In the genomic region with DNA sequence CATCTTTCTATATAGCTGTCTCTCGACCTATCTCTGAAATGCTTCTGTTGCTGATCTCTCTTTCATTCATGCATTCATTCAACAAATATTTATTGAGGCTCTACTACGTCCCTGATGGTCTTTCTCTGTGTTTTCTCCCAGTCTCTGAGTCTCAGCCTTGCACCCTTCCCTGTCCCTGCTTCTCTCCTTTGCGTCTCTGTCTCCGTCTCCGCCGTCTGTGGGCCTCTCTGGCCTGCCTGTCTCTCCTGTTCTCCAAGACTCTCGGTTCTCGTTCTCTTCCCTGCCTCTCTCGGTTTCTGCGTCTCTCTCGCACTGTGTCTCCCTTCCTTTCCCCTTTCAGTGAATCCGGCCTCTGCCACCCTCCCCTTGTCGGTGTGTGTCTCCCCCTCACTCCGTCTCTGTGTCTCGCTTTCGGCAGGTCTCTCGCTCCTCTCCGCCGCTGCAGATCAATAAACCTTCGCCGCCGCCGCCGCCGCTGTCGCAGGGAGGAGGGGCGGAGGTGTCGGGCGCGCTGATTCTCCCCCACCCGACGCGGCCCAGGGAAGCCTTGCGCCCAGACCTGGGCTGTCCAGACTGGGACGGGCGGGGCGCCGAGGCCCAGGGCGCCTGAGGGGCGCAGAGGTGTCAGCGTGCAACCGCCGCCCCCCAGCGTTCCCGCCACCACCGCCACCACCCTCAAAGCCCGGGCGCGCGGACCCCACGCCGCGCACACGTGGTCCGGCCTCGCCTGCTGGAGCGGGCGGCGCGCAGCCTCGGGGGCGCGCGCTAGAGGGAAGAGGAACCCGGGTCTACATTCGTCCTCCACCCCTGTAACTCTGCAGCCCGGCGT, we compare ENCODE assay signal across 9 cellular contexts. TPM values are rescaled to one million over a fixed set of nuclear protein-coding genes. Genes with fewer than 3 reads are reported as not detected.
DNase-seq lines count a peak whose midpoint lies in the region; ATAC-seq and TF ChIP-seq lines count a peak whose summit lies in the region.
"Had no signal": no experiment of that assay in that cellular context is flagged by ENCODE, and none has a peak within 500 bp of the region (broad histone marks: within the 10 kb centered on the region; RNA-seq: fewer than 3 reads in every experiment).

No MANE protein-coding gene starts in this region.

- TF ChIP-seq CTCF in A673 (conservative IDR thresholded peaks at IDR 0.05; ENCODE audit: low read depth, low read length) = no peak
- TF ChIP-seq CTCF in HFFc6 (IDR thresholded peaks at IDR 0.05) = no peak

- peak overlapping the region; percentile 9 for H3K27ac Mint-ChIP-seq in HFFc6
- no peak overlapping the region for H3K27ac Mint-ChIP-seq in activated T-helper 2 cell treated with anti-CD3 and anti-CD28 coated beads, Interferon-gamma antibody, Interleukin-2, Interleukin-4, amounts not matched to agents 10 μg/mL and 5 μg/mL and 100 μg/mL, durations not matched to agents 14 hours and 24 hours and 36 hours

- H3K36me3 Mint-ChIP-seq in HFFc6 (ENCODE audit: low read depth) = no peaks in the 10 kb centered on the region
- no peaks in the 10 kb centered on the region for H3K36me3 Mint-ChIP-seq in activated T-helper 2 cell treated with anti-CD3 and anti-CD28 coated beads, Interferon-gamma antibody, Interleukin-2, Interleukin-4, amounts not matched to agents 10 μg/mL and 5 μg/mL and 100 μg/mL, durations not matched to agents 14 hours and 24 hours and 36 hours (ENCODE audit: low read depth)

- intact Hi-C loops in A673 (cut with micrococcal nuclease; ENCODE audit: unreplicated experiment) = loop anchor here (5.0 kb wide), 1 partner anchor 79 kb away; the partner anchor contains the start of gene ZBTB7B
- intact Hi-C loops in activated T-helper 2 cell treated with anti-CD3 and anti-CD28 coated beads, Interferon-gamma antibody, Interleukin-2, Interleukin-4, amounts not matched to agents 10 μg/mL and 5 μg/mL and 100 μg/mL, durations not matched to agents 14 hours and 24 hours and 36 hours (cut with micrococcal nuclease) = loop anchor here (5.0 kb wide), 1 partner anchor 79 kb away; the partner anchor contains the start of gene ZBTB7B

- H4K91ac ChIP-seq in mesenchymal stem cell (ENCODE audit: low read length) = no peak overlapping the region

- H2AFZ ChIP-seq in mesenchymal stem cell (ENCODE audit: low read depth, low read length) = no peak overlapping the region

- H3K14ac ChIP-seq in mesenchymal stem cell (ENCODE audit: low read length in 2 of 2) = peak overlapping the region in 1 of 2 experiments; percentile 4

- H3K4me2 ChIP-seq in mesenchymal stem cell (ENCODE audit: low read length, poor library complexity, severe bottlenecking) = peak overlapping the region; percentile 41

- no peaks in the 10 kb centered on the region for H3K79me1 ChIP-seq in mesenchymal stem cell (replicated peaks; ENCODE audit: low read length, poor library complexity, severe bottlenecking)

- H2BK120ac ChIP-seq in mesenchymal stem cell (ENCODE audit: low read depth, low read length) = no peak overlapping the region

- peaks cover 55% of the 10 kb centered on the region for H3K4me1 ChIP-seq in A673 (ENCODE audit: insufficient read depth, low read length, poor library complexity, severe bottlenecking)
- peaks cover 64% of the 10 kb centered on the region for H3K4me1 ChIP-seq in mesenchymal stem cell (ENCODE audit: control insufficient read depth, insufficient read depth, low read depth, low read length)

- DNase-seq in A673 (ENCODE audit: low spot score) (no peak), HFFc6 (no peak), mesenchymal stem cell (no peak), MG63 (no peak), A172 (ENCODE audit: low spot score) (no peak), kidney glomerular epithelial cell (lab: John Stamatoyannopoulos, UW) (no peak)
- no peak for DNase-seq in activated T-helper 2 cell treated with anti-CD3 and anti-CD28 coated beads, Interferon-gamma antibody, Interleukin-2, Interleukin-4, amounts not matched to agents 10 μg/mL and 5 μg/mL and 100 μg/mL, durations not matched to agents 14 hours and 24 hours and 36 hours (ENCODE audit: low spot score)

- peak overlapping the region; percentile 35 for H3K4me3 Mint-ChIP-seq in HFFc6
- H3K4me3 Mint-ChIP-seq in activated T-helper 2 cell treated with anti-CD3 and anti-CD28 coated beads, Interferon-gamma antibody, Interleukin-2, Interleukin-4, amounts not matched to agents 10 μg/mL and 5 μg/mL and 100 μg/mL, durations not matched to agents 14 hours and 24 hours and 36 hours (ENCODE audit: low read depth) = peak overlapping the region; percentile 52

- ATAC-seq in GM19452 (IDR thresholded peaks at IDR 0.05; ENCODE audit: unreplicated experiment) = no peak

- no peak overlapping the region for H3K9ac ChIP-seq in mesenchymal stem cell (ENCODE audit: low read length)

- H3K27ac ChIP-seq in A673 (ENCODE audit: low read depth, low read length, poor library complexity, severe bottlenecking) (no peak overlapping the region), mesenchymal stem cell (ENCODE audit: low read length, poor library complexity, severe bottlenecking) (no peak overlapping the region)
- H3K27ac ChIP-seq: SJSA1 had no signal

- H3K36me3 ChIP-seq in A673 (ENCODE audit: insufficient read depth, low read length, poor library complexity, severe bottlenecking) (no peaks in the 10 kb centered on the region), mesenchymal stem cell (ENCODE audit: control insufficient read depth in 1 of 2, insufficient read depth in 2 of 2, low read depth in 1 of 2, low read length in 2 of 2) (peaks cover 0 to 4% of the 10 kb centered on the region in 2 experiments), MG63 (no peaks in the 10 kb centered on the region)
- H3K36me3 ChIP-seq: SJSA1 had no signal

- H3K4ac ChIP-seq in mesenchymal stem cell (ENCODE audit: low read depth in 1 of 2, low read length in 2 of 2) = no peak overlapping the region

- BruUV-seq in A673 (replicated peaks; lab: Mats Ljungman, UMichigan) = no TSS peak

- no peak overlapping the region for H2BK12ac ChIP-seq in mesenchymal stem cell (ENCODE audit: low read length in 2 of 2)

- WGBS in mesenchymal stem cell = 2% methylated on average over 28 of the region's 68 CpGs

- no peak overlapping the region for H4K8ac ChIP-seq in mesenchymal stem cell (ENCODE audit: low read length)

- peak overlapping the region in 1 of 2 experiments; percentile 91 for H3K23ac ChIP-seq in mesenchymal stem cell (ENCODE audit: low read length in 2 of 2)

- POLR2A ChIA-PET in A673 (lab: Charles Lee; ENCODE audit: low non-redundant PET) = no interaction called here

- H2BK15ac ChIP-seq in mesenchymal stem cell (ENCODE audit: low read depth, poor library complexity, severe bottlenecking) = no peak overlapping the region

- H3K9me3 ChIP-seq in A673 (ENCODE audit: low read depth, low read length, poor library complexity, severe bottlenecking) (no peaks in the 10 kb centered on the region), mesenchymal stem cell (ENCODE audit: control insufficient read depth, low read length) (no peaks in the 10 kb centered on the region), MG63 (no peaks in the 10 kb centered on the region)
- H3K9me3 ChIP-seq: SJSA1 had no signal

- no peaks in the 10 kb centered on the region for H3K9me3 Mint-ChIP-seq in HFFc6
- H3K9me3 Mint-ChIP-seq in activated T-helper 2 cell treated with anti-CD3 and anti-CD28 coated beads, Interferon-gamma antibody, Interleukin-2, Interleukin-4, amounts not matched to agents 10 μg/mL and 5 μg/mL and 100 μg/mL, durations not matched to agents 14 hours and 24 hours and 36 hours = no peaks in the 10 kb centered on the region

- no peak overlapping the region for H2BK5ac ChIP-seq in mesenchymal stem cell (ENCODE audit: low read depth, low read length, poor library complexity, severe bottlenecking)

- H3K4me3 ChIP-seq in A673 (ENCODE audit: low read depth, low read length, poor library complexity, severe bottlenecking) (peak overlapping the region; percentile 63), mesenchymal stem cell (ENCODE audit: insufficient read depth in 1 of 2, low read depth in 1 of 2, low read length in 2 of 2) (peak overlapping the region; percentile 32 to 61), MG63 (no peak overlapping the region)
- H3K4me3 ChIP-seq: SJSA1 had no signal

- no peak overlapping the region for H2AK5ac ChIP-seq in mesenchymal stem cell (ENCODE audit: low read length, severe bottlenecking)

- peaks cover 39% of the 10 kb centered on the region for H3K27me3 Mint-ChIP-seq in HFFc6 (ENCODE audit: insufficient read depth)
- peaks cover 40% of the 10 kb centered on the region for H3K27me3 Mint-ChIP-seq in activated T-helper 2 cell treated with anti-CD3 and anti-CD28 coated beads, Interferon-gamma antibody, Interleukin-2, Interleukin-4, amounts not matched to agents 10 μg/mL and 5 μg/mL and 100 μg/mL, durations not matched to agents 14 hours and 24 hours and 36 hours (ENCODE audit: low read depth)

- CTCF ChIA-PET in A673 (lab: Charles Lee) = interaction anchor here (1.5 kb wide), 1 partner anchor 9 kb away, joined by 5 read pairs; no protein-coding TSS in a partner anchor

- H3K18ac ChIP-seq in mesenchymal stem cell (ENCODE audit: low read depth in 1 of 2, low read length in 2 of 2) = peak overlapping the region in 1 of 2 experiments; percentile 76

- H3K4me1 Mint-ChIP-seq in HFFc6 (ENCODE audit: low read depth) = peaks cover 29% of the 10 kb centered on the region
- H3K4me1 Mint-ChIP-seq in activated T-helper 2 cell treated with anti-CD3 and anti-CD28 coated beads, Interferon-gamma antibody, Interleukin-2, Interleukin-4, amounts not matched to agents 10 μg/mL and 5 μg/mL and 100 μg/mL, durations not matched to agents 14 hours and 24 hours and 36 hours (ENCODE audit: low read depth) = peaks cover 46% of the 10 kb centered on the region

- H3K27me3 ChIP-seq in A673 (replicated peaks; ENCODE audit: insufficient read depth, low read depth, low read length, poor library complexity) (peaks cover 23% of the 10 kb centered on the region), mesenchymal stem cell (ENCODE audit: control insufficient read depth in 1 of 2, insufficient read depth in 1 of 2, low read length in 2 of 2) (peaks cover 57 to 65% of the 10 kb centered on the region in 2 experiments), MG63 (peaks cover 43% of the 10 kb centered on the region)

RNA-seq across cellular contexts. Expression of gene EFNA3, which starts 3.0 kb away (rescaled TPM):
- total RNA-seq in A673 (2021) = 5.8 and 8.9 TPM in 2 replicates
- under 1 TPM; 0.25 to 0.87 (median 0.55) TPM for total RNA-seq in HFFc6 (2021; fragmentation: NEBNext Ultra II Directional; extraction: Animal tissue kit (Norgen Biotek cat#: 25700))
- total RNA-seq in activated T-helper 2 cell treated with anti-CD3 and anti-CD28 coated beads, Interferon-gamma antibody, Interleukin-2, Interleukin-4, amounts not matched to agents 10 μg/mL and 5 μg/mL and 100 μg/mL, durations not matched to agents 14 hours and 24 hours and 36 hours = 6.0 and 7.1 TPM in 2 replicates
- polyA plus RNA-seq in mesenchymal stem cell (2013, experiment 1 of 2) = 0.95 TPM
- 1.3 TPM for polyA plus RNA-seq in mesenchymal stem cell (2013, experiment 2 of 2)
- total RNA-seq in MG63 (2014; rRNA removed; shearing (Covaris generic); ENCODE audit: low replicate concordance) = 0.64 and 3.0 TPM in 2 replicates
- total RNA-seq in A172 (2014; rRNA removed; shearing (Covaris generic)) = 1.5 and 2.5 TPM in 2 replicates

RNA-seq across cellular contexts. Expression of gene EFNA4, which starts 18.1 kb away (rescaled TPM):
- total RNA-seq in A673 (2021) = 17.0 and 18.8 TPM in 2 replicates
- 1 to 10 TPM; 3.6 to 5.6 (median 4.8) TPM for total RNA-seq in HFFc6 (2021; fragmentation: NEBNext Ultra II Directional; extraction: Animal tissue kit (Norgen Biotek cat#: 25700))
- total RNA-seq in activated T-helper 2 cell treated with anti-CD3 and anti-CD28 coated beads, Interferon-gamma antibody, Interleukin-2, Interleukin-4, amounts not matched to agents 10 μg/mL and 5 μg/mL and 100 μg/mL, durations not matched to agents 14 hours and 24 hours and 36 hours = 9.2 and 10.5 TPM in 2 replicates
- polyA plus RNA-seq in mesenchymal stem cell (2013, experiment 1 of 2) = 14.2 TPM
- polyA plus RNA-seq in mesenchymal stem cell (2013, experiment 2 of 2) = 14.3 TPM
- total RNA-seq in MG63 (2014; rRNA removed; shearing (Covaris generic); ENCODE audit: low replicate concordance) = 12.0 and 13.0 TPM in 2 replicates
- total RNA-seq in A172 (2014; rRNA removed; shearing (Covaris generic)) = 20.3 and 21.7 TPM in 2 replicates

RNA-seq across cellular contexts. Expression of gene ADAM15, which starts 30.6 kb away (rescaled TPM):
- total RNA-seq in A673 (2021) = 36.3 and 48.5 TPM in 2 replicates
- 10 to 100 TPM; 51.1 to 66.9 (median 63.7) TPM for total RNA-seq in HFFc6 (2021; fragmentation: NEBNext Ultra II Directional; extraction: Animal tissue kit (Norgen Biotek cat#: 25700))
- total RNA-seq in activated T-helper 2 cell treated with anti-CD3 and anti-CD28 coated beads, Interferon-gamma antibody, Interleukin-2, Interleukin-4, amounts not matched to agents 10 μg/mL and 5 μg/mL and 100 μg/mL, durations not matched to agents 14 hours and 24 hours and 36 hours = 72.0 and 74.8 TPM in 2 replicates
- polyA plus RNA-seq in mesenchymal stem cell (2013, experiment 1 of 2) = 32.8 TPM
- 32.9 TPM for polyA plus RNA-seq in mesenchymal stem cell (2013, experiment 2 of 2)
- 189 and 285 TPM in 2 replicates for total RNA-seq in MG63 (2014; rRNA removed; shearing (Covaris generic); ENCODE audit: low replicate concordance)
- 144 and 154 TPM in 2 replicates for total RNA-seq in A172 (2014; rRNA removed; shearing (Covaris generic))

RNA-seq across cellular contexts. Expression of gene EFNA1, which starts 46.0 kb away (rescaled TPM):
- 0.90 and 1.0 TPM in 2 replicates for total RNA-seq in A673 (2021)
- under 1 TPM in 1 of 6 experiments, not detected in 5; 0.19 TPM for total RNA-seq in HFFc6 (2021; fragmentation: NEBNext Ultra II Directional; extraction: Animal tissue kit (Norgen Biotek cat#: 25700))
- 0.18 and 0.39 TPM in 2 replicates for total RNA-seq in activated T-helper 2 cell treated with anti-CD3 and anti-CD28 coated beads, Interferon-gamma antibody, Interleukin-2, Interleukin-4, amounts not matched to agents 10 μg/mL and 5 μg/mL and 100 μg/mL, durations not matched to agents 14 hours and 24 hours and 36 hours
- polyA plus RNA-seq in mesenchymal stem cell (2013, experiment 1 of 2) = 0.62 TPM
- 0.53 TPM for polyA plus RNA-seq in mesenchymal stem cell (2013, experiment 2 of 2)
- total RNA-seq in MG63 (2014; rRNA removed; shearing (Covaris generic); ENCODE audit: low replicate concordance) = 0.37 and 4.1 TPM in 2 replicates
- total RNA-seq in A172 (2014; rRNA removed; shearing (Covaris generic)) = 17.0 and 17.9 TPM in 2 replicates

RNA-seq across cellular contexts. Expression of gene DCST1, which starts 48.1 kb away (rescaled TPM):
- total RNA-seq in A673 (2021) = not detected in 2 replicates
- total RNA-seq in HFFc6 (2021; fragmentation: NEBNext Ultra II Directional; extraction: Animal tissue kit (Norgen Biotek cat#: 25700)) = not detected
- 0.11 TPM in 1 of 2 replicates, not detected in the other for total RNA-seq in activated T-helper 2 cell treated with anti-CD3 and anti-CD28 coated beads, Interferon-gamma antibody, Interleukin-2, Interleukin-4, amounts not matched to agents 10 μg/mL and 5 μg/mL and 100 μg/mL, durations not matched to agents 14 hours and 24 hours and 36 hours
- polyA plus RNA-seq in mesenchymal stem cell (2013, experiment 1 of 2) = not detected
- polyA plus RNA-seq in mesenchymal stem cell (2013, experiment 2 of 2) = not detected
- total RNA-seq in MG63 (2014; rRNA removed; shearing (Covaris generic); ENCODE audit: low replicate concordance) = not detected in 2 replicates
- total RNA-seq in A172 (2014; rRNA removed; shearing (Covaris generic)) = not detected in 2 replicates
- total RNA-seq: SJSA1 had no signal
